Comparison of ENCODE assay signal across 8 cellular contexts in the genomic region with DNA sequence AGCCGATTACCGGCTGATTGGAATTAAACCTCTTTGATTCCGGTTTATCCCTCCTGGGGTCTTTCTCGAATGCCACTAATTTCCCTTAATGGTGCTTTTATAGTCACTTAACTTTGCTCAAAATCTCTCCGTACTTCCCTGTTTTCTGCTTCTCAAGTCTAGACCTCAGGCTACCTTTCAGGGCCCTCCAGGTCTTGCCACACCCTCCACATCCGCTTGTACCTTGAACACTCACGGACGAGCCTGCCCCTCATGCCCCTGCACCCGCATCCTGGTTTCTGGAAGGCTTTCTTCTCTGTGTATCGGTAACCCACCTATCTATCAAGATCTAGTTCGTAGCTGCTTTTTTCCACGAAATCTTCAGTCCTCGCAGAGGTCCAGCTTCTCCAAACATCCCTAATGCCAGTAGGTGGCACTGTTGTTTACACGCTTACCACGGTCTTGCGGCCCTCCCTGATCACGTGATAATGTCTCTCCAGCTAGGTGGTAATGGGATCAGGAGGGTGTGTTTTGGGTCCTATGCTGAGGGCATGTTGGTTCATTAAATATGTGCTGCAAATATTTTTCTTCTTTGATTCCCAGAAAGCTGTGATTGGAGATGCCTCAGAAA. TPM values are rescaled to one million over a fixed set of nuclear protein-coding genes. Genes with fewer than 3 reads are reported as not detected.
DNase-seq lines count a peak whose midpoint lies in the region; ATAC-seq and TF ChIP-seq lines count a peak whose summit lies in the region.

No MANE protein-coding gene starts in this region.

- H3K27ac ChIP-seq in lower lobe of right lung, result no peak overlapping the region
- no peak overlapping the region for H3K27ac ChIP-seq in vagina

- no peaks in the 10 kb centered on the region for H3K9me3 ChIP-seq in lower lobe of right lung
- H3K9me3 ChIP-seq in vagina, result no peaks in the 10 kb centered on the region

- DNase-seq in DMS53 treated with DMSO at 0.1 percent for 48 hours (lab: John Stamatoyannopoulos, UW; ENCODE audit: unreplicated experiment), result peak; percentile 81
- peak; percentile 60 for DNase-seq in H4 (ENCODE audit: low spot score)
- DNase-seq in NCI-H1694 (lab: John Stamatoyannopoulos, UW), result peak; percentile 21
- peak in 10 of 34 experiments; percentile 8 to 20 (median 14) for DNase-seq in T-cell
- peak; percentile 30 to 64 for DNase-seq in dermis microvascular lymphatic vessel endothelial cell (ENCODE audit: low read depth in 2 of 2)
- DNase-seq in lower lobe of right lung, result no peak
- no peak for DNase-seq in vagina (ENCODE audit: extremely low spot score in 2 of 2)
- DNase-seq in KG1 (lab: John Stamatoyannopoulos, UW), result no peak

- H3K27me3 ChIP-seq in lower lobe of right lung (ENCODE audit: low read depth) (peaks cover 19% of the 10 kb centered on the region), vagina (no peaks in the 10 kb centered on the region)

- TF ChIP-seq POLR2A in vagina (IDR thresholded peaks at IDR 0.05), result no peak

- H3K27me3 Mint-ChIP-seq in T-cell, result peaks cover 40 to 59% of the 10 kb centered on the region in 2 donors

- no peaks in the 10 kb centered on the region for H3K36me3 ChIP-seq in lower lobe of right lung
- no peaks in the 10 kb centered on the region for H3K36me3 ChIP-seq in vagina

- peak overlapping the region in 1 of 2 donors; percentile 15 for H3K27ac Mint-ChIP-seq in T-cell

- intact Hi-C loops in lower lobe of right lung (cut with DNase I), result no loop called here
- intact Hi-C loops in vagina (cut with DNase I), result no loop called here

- TF ChIP-seq CTCF in lower lobe of right lung (IDR thresholded peaks at IDR 0.05) (peak; percentile 74), vagina (IDR thresholded peaks at IDR 0.05) (peak in 2 of 3 experiments; percentile 8 to 31)

- H3K4me3 Mint-ChIP-seq in T-cell, result peak overlapping the region; percentile 5 to 49 (median 35)

- H3K4me3 ChIP-seq in lower lobe of right lung (no peak overlapping the region), vagina (no peak overlapping the region)

- no peaks in the 10 kb centered on the region for H3K9me3 Mint-ChIP-seq in T-cell

- peaks cover 7 to 12% (median 9%) of the 10 kb centered on the region in 3 donors for H3K4me1 Mint-ChIP-seq in T-cell

- no peaks in the 10 kb centered on the region for H3K36me3 Mint-ChIP-seq in T-cell

- H3K4me1 ChIP-seq in lower lobe of right lung, result no peaks in the 10 kb centered on the region
- no peaks in the 10 kb centered on the region for H3K4me1 ChIP-seq in vagina

- CTCF ChIA-PET in T-cell (lab: Charles Lee), result interaction anchor here (0.6 to 3.1 kb wide), 10 partner anchors 9 to 733 kb away, joined by 3 to 28 read pairs (median 3); no protein-coding TSS in a partner anchor

- ATAC-seq in T-cell (replicated peaks in 1 of 4) (peak; percentile 51 to 78 (median 54)), lower lobe of right lung (peak; percentile 79 to 87)

- POLR2A ChIA-PET in T-cell (lab: Charles Lee), result no interaction called here

RNA-seq across cellular contexts. Expression of a gene that starts 13.8 kb away (rescaled TPM):
- 0.08 and 0.14 TPM in 2 replicates for total RNA-seq in H4 (2014; rRNA removed; shearing (Covaris generic))
- total RNA-seq in T-cell (not detected), dermis microvascular lymphatic vessel endothelial cell (not detected in 2 replicates), lower lobe of right lung (1.3 TPM), vagina (not detected)

Comparison
In these comparisons a context has a peak if more than half of its experiments do, and no peak if none do; other contexts are left out.
1. DNase-seq: peak in DMS53 treated with DMSO at 0.1 percent for 48 hours (single experiment), H4 (single experiment), NCI-H1694 (single experiment) and dermis microvascular lymphatic vessel endothelial cell (2 of 2); none in lower lobe of right lung (single experiment), vagina (0 of 2) and KG1 (single experiment).